Comparison of ENCODE assay signal across 1 cellular context in the genomic region with DNA sequence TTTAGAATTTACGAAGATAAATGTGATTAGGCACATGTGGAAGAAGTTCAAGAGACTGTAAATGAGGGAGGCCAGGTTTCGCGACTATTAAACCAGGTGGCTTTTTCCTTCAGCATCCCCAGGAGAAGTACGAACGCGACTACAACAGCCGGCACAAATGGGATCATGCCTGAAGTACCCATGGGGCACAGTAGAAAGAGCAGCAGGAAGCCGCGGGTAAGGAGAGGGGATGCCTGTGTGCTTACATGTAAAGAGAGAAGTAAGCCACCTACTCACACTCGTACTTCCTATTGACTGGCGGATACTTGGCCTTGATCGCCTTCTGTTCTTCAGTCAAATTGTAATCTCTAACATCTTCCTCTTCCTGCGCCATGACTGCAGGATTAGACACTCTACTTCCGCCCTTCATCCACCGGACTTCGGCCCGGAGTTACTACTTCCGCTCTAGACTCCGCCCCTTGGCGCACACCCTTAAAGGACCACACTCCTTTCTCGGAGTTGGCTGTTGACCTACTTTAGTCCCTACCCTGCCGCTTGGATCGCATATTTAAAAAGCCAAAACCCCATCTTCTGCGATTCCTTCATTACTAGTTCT.
TF ChIP-seq lines count a peak whose summit lies in the region.

A gene (minus strand): TSS at position 394 of the 595 bp plus-strand sequence. CDS start 21 bp downstream, at position 373.

TF ChIP-seq in GM12878, 131 proteins besides CTCF, POLR2A, EP300 and RAD21 (continued from another document):
- TF ChIP-seq, protein P1, sequence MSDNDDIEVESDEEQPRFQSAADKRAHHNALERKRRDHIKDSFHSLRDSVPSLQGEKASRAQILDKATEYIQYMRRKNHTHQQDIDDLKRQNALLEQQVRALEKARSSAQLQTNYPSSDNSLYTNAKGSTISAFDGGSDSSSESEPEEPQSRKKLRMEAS (IDR thresholded peaks at IDR 0.05; ENCODE audit: low read depth, low read length): no peak; the same call in 1 of the 2 replicates
- 0 out of 2 replicates have a peak, but pooled peaks have one; percentile 34 for TF ChIP-seq GATAD2B (conservative IDR thresholded peaks at IDR 0.05; ENCODE audit: low read depth)
